10 cellular contexts compared by ENCODE assay signal in the genomic region with DNA sequence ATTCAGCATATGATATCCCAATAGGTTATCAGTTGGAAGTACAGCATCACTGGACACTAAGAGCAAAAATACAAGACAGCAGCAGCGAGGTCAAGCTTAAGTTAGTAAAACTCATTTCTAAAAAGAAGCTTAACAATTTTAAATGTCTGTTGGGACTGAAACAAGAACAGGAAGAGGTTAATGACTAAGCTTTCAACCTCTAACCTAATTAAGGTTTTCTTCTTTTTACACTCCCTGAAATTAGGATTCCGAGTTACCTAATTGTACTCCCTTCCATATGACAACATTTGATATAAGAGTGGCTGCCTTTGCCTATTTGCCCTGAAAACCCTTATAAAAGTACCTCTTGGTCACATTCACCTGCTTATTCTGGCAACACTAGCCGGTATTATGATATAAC. TPM values are rescaled to one million over a fixed set of nuclear protein-coding genes. Genes with fewer than 3 reads are reported as not detected.
DNase-seq lines count a peak whose midpoint lies in the region; ATAC-seq and TF ChIP-seq lines count a peak whose summit lies in the region.
"Had no signal": no experiment of that assay in that cellular context is flagged by ENCODE, and none has a peak within 500 bp of the region (broad histone marks: within the 10 kb centered on the region; RNA-seq: fewer than 3 reads in every experiment).

No MANE protein-coding gene starts in this region.

- intact Hi-C loops in IMR-90 (cut with micrococcal nuclease) = no loop called here
- intact Hi-C loops in activated T-helper 2 cell treated with anti-CD3 and anti-CD28 coated beads, Interferon-gamma antibody, Interleukin-2, Interleukin-4, amounts not matched to agents 10 μg/mL and 5 μg/mL and 100 μg/mL, durations not matched to agents 14 hours and 24 hours and 36 hours (cut with micrococcal nuclease) = loop anchor here (1.0 kb wide), 1 partner anchor 36 kb away; no protein-coding TSS in a partner anchor
- intact Hi-C loops in natural killer cell (cut with micrococcal nuclease) = no loop called here

- H3K4ac ChIP-seq in IMR-90 (ENCODE audit: low read depth, low read length) = peak overlapping the region; percentile 88

- H3K27me3 Mint-ChIP-seq in activated T-helper 2 cell treated with anti-CD3 and anti-CD28 coated beads, Interferon-gamma antibody, Interleukin-2, Interleukin-4, amounts not matched to agents 10 μg/mL and 5 μg/mL and 100 μg/mL, durations not matched to agents 14 hours and 24 hours and 36 hours (ENCODE audit: low read depth) = no peaks in the 10 kb centered on the region
- no peaks in the 10 kb centered on the region for H3K27me3 Mint-ChIP-seq in natural killer cell (ENCODE audit: low read depth in 2 of 2)

- H3K9me1 ChIP-seq in IMR-90 (ENCODE audit: insufficient read depth, low read length) = peaks cover 11% of the 10 kb centered on the region

- H3K14ac ChIP-seq in IMR-90 (replicated peaks; ENCODE audit: low read depth, low read length) = peak overlapping the region; percentile 89

- peak overlapping the region; percentile 47 for H3K4me3 Mint-ChIP-seq in activated T-helper 2 cell treated with anti-CD3 and anti-CD28 coated beads, Interferon-gamma antibody, Interleukin-2, Interleukin-4, amounts not matched to agents 10 μg/mL and 5 μg/mL and 100 μg/mL, durations not matched to agents 14 hours and 24 hours and 36 hours (ENCODE audit: low read depth)
- no peak overlapping the region for H3K4me3 Mint-ChIP-seq in natural killer cell

- H3K27ac ChIP-seq in IMR-90 (ENCODE audit: insufficient read depth, low read length) = peak overlapping the region; percentile 96; the same call in 1 of the 2 replicates
- H3K27ac ChIP-seq: parathyroid adenoma had no signal

- DNase-seq in GM06990 (ENCODE audit: extremely low read depth, insufficient read length) (peak; percentile 47), IMR-90 (no peak), natural killer cell (no peak), RPMI8226 (no peak), GM19238 (ENCODE audit: insufficient read length, low spot score) (no peak)
- no peak for DNase-seq in activated T-helper 2 cell treated with anti-CD3 and anti-CD28 coated beads, Interferon-gamma antibody, Interleukin-2, Interleukin-4, amounts not matched to agents 10 μg/mL and 5 μg/mL and 100 μg/mL, durations not matched to agents 14 hours and 24 hours and 36 hours (ENCODE audit: low spot score)
- DNase-seq: NCI-H510A treated with DMSO at 0.1 percent for 48 hours had no signal

- peak overlapping the region; percentile 84 for H3K23ac ChIP-seq in IMR-90 (ENCODE audit: low read depth, low read length)

- peaks cover 58% of the 10 kb centered on the region for H3K4me1 Mint-ChIP-seq in activated T-helper 2 cell treated with anti-CD3 and anti-CD28 coated beads, Interferon-gamma antibody, Interleukin-2, Interleukin-4, amounts not matched to agents 10 μg/mL and 5 μg/mL and 100 μg/mL, durations not matched to agents 14 hours and 24 hours and 36 hours (ENCODE audit: low read depth)
- H3K4me1 Mint-ChIP-seq in natural killer cell = peaks cover 57 to 60% of the 10 kb centered on the region in 2 donors

- no peaks in the 10 kb centered on the region for H3K9me3 ChIP-seq in IMR-90 (ENCODE audit: control insufficient read depth, insufficient read depth, low read length)

- H2AK9ac ChIP-seq in IMR-90 (replicated peaks; ENCODE audit: low read depth, low read length, poor library complexity) = no peak overlapping the region

- H3K27me3 ChIP-seq in GM06990 (replicated peaks; ENCODE audit: control insufficient read depth, insufficient read depth, low read length) (no peaks in the 10 kb centered on the region), IMR-90 (ENCODE audit: control insufficient read depth, insufficient read depth, low read length) (no peaks in the 10 kb centered on the region)

- in situ Hi-C loops in IMR-90 (cut with MboI; ENCODE audit: low sequenced_read_pairs) = no loop called here

- H2BK15ac ChIP-seq in IMR-90 (ENCODE audit: low read depth, low read length) = peak overlapping the region; percentile 61; the same call in 1 of the 3 replicates

- peak overlapping the region; percentile 86; the same call in 1 of the 2 replicates for H2BK20ac ChIP-seq in IMR-90 (ENCODE audit: low read depth, low read length)

- no peak overlapping the region for H2AK5ac ChIP-seq in IMR-90 (ENCODE audit: low read depth, low read length)

- H3K4me3 ChIP-seq in GM06990 (replicated peaks; ENCODE audit: low read depth, low read length) = peak overlapping the region; percentile 36
- no peak overlapping the region for H3K4me3 ChIP-seq in IMR-90 (ENCODE audit: insufficient read depth, low read depth, low read length)

- BruUV-seq in IMR-90 (replicated peaks; lab: Mats Ljungman, UMichigan) = no TSS peak

- peak overlapping the region; percentile 63 to 77; a peak in 3 of 4 replicates for H4K8ac ChIP-seq in IMR-90 (ENCODE audit: low read depth in 2 of 2, low read length in 2 of 2)

- peak overlapping the region; percentile 65 for H3K27ac Mint-ChIP-seq in activated T-helper 2 cell treated with anti-CD3 and anti-CD28 coated beads, Interferon-gamma antibody, Interleukin-2, Interleukin-4, amounts not matched to agents 10 μg/mL and 5 μg/mL and 100 μg/mL, durations not matched to agents 14 hours and 24 hours and 36 hours
- peak overlapping the region; percentile 68 to 74 for H3K27ac Mint-ChIP-seq in natural killer cell

- H3K79me1 ChIP-seq in IMR-90 (ENCODE audit: low read depth in 1 of 2, low read length in 2 of 2) = peaks cover 37 to 73% of the 10 kb centered on the region in 2 experiments

- no peak overlapping the region for H2AFZ ChIP-seq in IMR-90 (replicated peaks; ENCODE audit: low read length, poor library complexity)
- H2AFZ ChIP-seq: parathyroid adenoma had no signal

- H3K36me3 Mint-ChIP-seq in activated T-helper 2 cell treated with anti-CD3 and anti-CD28 coated beads, Interferon-gamma antibody, Interleukin-2, Interleukin-4, amounts not matched to agents 10 μg/mL and 5 μg/mL and 100 μg/mL, durations not matched to agents 14 hours and 24 hours and 36 hours (ENCODE audit: low read depth) = peaks cover 30% of the 10 kb centered on the region
- H3K36me3 Mint-ChIP-seq in natural killer cell = no peaks in the 10 kb centered on the region

- POLR2A ChIA-PET in IMR-90 (lab: Charles Lee; ENCODE audit: unreplicated experiment) = no interaction called here

- WGBS in IMR-90 (ENCODE audit: extremely low coverage in 2 of 2, insufficient read length in 1 of 2), 2 experiments = no CpG with 5 or more reads among the region's 3 CpGs

- H2BK120ac ChIP-seq in IMR-90 (ENCODE audit: low read depth, low read length) = peak overlapping the region; percentile 79

- TF ChIP-seq POLR2A in IMR-90 (IDR thresholded peaks at IDR 0.05; ENCODE audit: low read depth, low read length) = no peak

- H4K20me1 ChIP-seq in IMR-90 (ENCODE audit: insufficient read depth, low read length) = peaks cover 19% of the 10 kb centered on the region; the same call in 1 of the 2 replicates

- H3K4me2 ChIP-seq in IMR-90 (ENCODE audit: low read depth, low read length) = peak overlapping the region; percentile 83

- no peak for TF ChIP-seq CTCF in GM06990 (IDR thresholded peaks at IDR 0.05; ENCODE audit: insufficient read depth, low read length, poor library complexity, severe bottlenecking)
- TF ChIP-seq CTCF in IMR-90 (conservative IDR thresholded peaks at IDR 0.05; ENCODE audit: low read depth, low read length) = no peak
- TF ChIP-seq CTCF in natural killer cell (IDR thresholded peaks at IDR 0.05) = no peak

- no peak for ATAC-seq in IMR-90 (ENCODE audit: low read depth)
- ATAC-seq in natural killer cell = no peak
- no peak for ATAC-seq in GM19035 (IDR thresholded peaks at IDR 0.05; ENCODE audit: unreplicated experiment)

- H3K56ac ChIP-seq in IMR-90 (ENCODE audit: extremely low read depth, insufficient read depth, low read length) = peak overlapping the region; percentile 88; the same call in 1 of the 2 replicates

- H3K18ac ChIP-seq in IMR-90 (ENCODE audit: low read depth, low read length) = peak overlapping the region; percentile 76; the same call in 1 of the 2 replicates

- no peaks in the 10 kb centered on the region for H3K9me3 Mint-ChIP-seq in activated T-helper 2 cell treated with anti-CD3 and anti-CD28 coated beads, Interferon-gamma antibody, Interleukin-2, Interleukin-4, amounts not matched to agents 10 μg/mL and 5 μg/mL and 100 μg/mL, durations not matched to agents 14 hours and 24 hours and 36 hours
- no peaks in the 10 kb centered on the region for H3K9me3 Mint-ChIP-seq in natural killer cell

- peak overlapping the region; percentile 60; the same call in 1 of the 2 replicates for H4K91ac ChIP-seq in IMR-90 (ENCODE audit: insufficient read depth, low read depth, low read length)

- no peak for TF ChIP-seq RAD21 in IMR-90 (IDR thresholded peaks at IDR 0.05; ENCODE audit: low read length)

- H3K9ac ChIP-seq in IMR-90 (ENCODE audit: low read depth, low read length) = peak overlapping the region; percentile 90; the same call in 1 of the 2 replicates
- H3K9ac ChIP-seq: parathyroid adenoma had no signal

- H2BK5ac ChIP-seq in IMR-90 (ENCODE audit: low read depth, low read length, poor library complexity, severe bottlenecking) = peak overlapping the region; percentile 98

- CTCF ChIA-PET in IMR-90 (lab: Yijun Ruan, JAX) = interaction anchor here (0.7 to 1.6 kb wide), 2 partner anchors 502 to 671 kb away, joined by 3 to 4 read pairs; no protein-coding TSS in a partner anchor

- peaks cover 17% of the 10 kb centered on the region for H3K4me1 ChIP-seq in IMR-90 (ENCODE audit: control insufficient read depth, insufficient read depth, low read length)

- no peaks in the 10 kb centered on the region for H3K36me3 ChIP-seq in GM06990 (ENCODE audit: control insufficient read depth, insufficient read depth, low read length)
- H3K36me3 ChIP-seq in IMR-90 (ENCODE audit: control insufficient read depth, insufficient read depth, low read length) = peaks cover 3% of the 10 kb centered on the region

- dilution Hi-C loops in IMR-90 (cut with HindIII; ENCODE audit: low sequenced_read_pairs, unreplicated experiment) = no loop called here

- peak overlapping the region; percentile 33; the same call in 1 of the 2 replicates for H4K5ac ChIP-seq in IMR-90 (ENCODE audit: low read depth, low read length)

RNA-seq across cellular contexts. Expression of gene CPSF4L, which starts 34.3 kb away (rescaled TPM):
- not detected in 2 replicates for total RNA-seq in IMR-90 (2012; rRNA removed)
- polyA plus RNA-seq in IMR-90 (2012; rRNA removed) = not detected in 2 replicates
- polyA plus RNA-seq in IMR-90 (2012; cell fraction: cytosol; rRNA removed) = not detected in 2 replicates
- polyA plus RNA-seq in IMR-90 (2012; cell fraction: nucleus; rRNA removed; ENCODE audit: low replicate concordance) = not detected in 2 replicates
- total RNA-seq in activated T-helper 2 cell treated with anti-CD3 and anti-CD28 coated beads, Interferon-gamma antibody, Interleukin-2, Interleukin-4, amounts not matched to agents 10 μg/mL and 5 μg/mL and 100 μg/mL, durations not matched to agents 14 hours and 24 hours and 36 hours = not detected in 2 replicates
- total RNA-seq in natural killer cell = not detected
- total RNA-seq: kidney epithelial cell had no signal

RNA-seq across cellular contexts. Expression of gene COG1, which starts 34.5 kb away (rescaled TPM):
- total RNA-seq in IMR-90 (2012; rRNA removed) = 14.4 and 18.3 TPM in 2 replicates
- 35.1 and 40.2 TPM in 2 replicates for polyA plus RNA-seq in IMR-90 (2012; rRNA removed)
- polyA plus RNA-seq in IMR-90 (2012; cell fraction: cytosol; rRNA removed) = 15.0 and 15.4 TPM in 2 replicates
- polyA plus RNA-seq in IMR-90 (2012; cell fraction: nucleus; rRNA removed; ENCODE audit: low replicate concordance) = 85.9 and 135 TPM in 2 replicates
- 31.4 and 31.5 TPM in 2 replicates for total RNA-seq in activated T-helper 2 cell treated with anti-CD3 and anti-CD28 coated beads, Interferon-gamma antibody, Interleukin-2, Interleukin-4, amounts not matched to agents 10 μg/mL and 5 μg/mL and 100 μg/mL, durations not matched to agents 14 hours and 24 hours and 36 hours
- 10 to 100 TPM; 64.1 to 73.2 (median 68.3) TPM for total RNA-seq in natural killer cell
